Comparison of ENCODE assay signal across 8 cellular contexts in the genomic region with DNA sequence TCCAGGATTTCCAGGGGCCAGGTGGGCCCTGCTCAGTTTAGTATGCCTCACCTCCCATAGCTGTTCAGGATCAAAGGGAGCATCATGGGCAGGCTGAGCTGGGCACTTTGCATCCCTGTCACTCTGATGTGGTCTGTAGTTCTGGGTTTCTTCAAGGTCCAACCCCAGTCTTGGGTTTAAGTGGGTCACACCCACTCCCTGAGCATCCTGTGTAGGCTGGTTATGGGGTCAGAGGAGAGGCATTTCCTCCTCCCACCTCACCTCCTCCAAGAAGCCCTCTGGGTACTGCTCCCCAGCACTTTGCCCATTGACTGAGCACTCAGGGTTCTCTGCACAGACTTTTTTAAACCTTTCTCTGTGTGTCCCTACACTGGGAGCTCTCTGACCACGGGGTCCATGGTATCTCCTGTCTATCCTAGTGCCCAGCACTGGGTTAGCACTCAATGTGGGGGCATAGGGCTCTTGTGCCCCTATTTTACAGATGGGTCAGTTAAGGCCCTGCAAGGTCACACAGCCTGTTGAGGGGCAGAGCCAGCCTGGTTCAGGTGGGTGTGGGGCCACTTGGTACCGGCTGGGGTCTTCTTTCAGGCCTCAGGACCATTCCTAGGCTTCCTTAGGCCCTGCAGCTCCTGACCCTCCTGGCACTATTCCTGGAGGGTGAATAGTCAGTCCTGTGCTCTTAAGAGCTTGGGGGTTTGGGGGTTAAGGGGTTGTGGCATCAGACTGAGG. TPM values are rescaled to one million over a fixed set of nuclear protein-coding genes. Genes with fewer than 3 reads are reported as not detected.
DNase-seq lines count a peak whose midpoint lies in the region; ATAC-seq and TF ChIP-seq lines count a peak whose summit lies in the region.

No MANE protein-coding gene starts in this region.

- no peak for ATAC-seq in GM21717 (IDR thresholded peaks at IDR 0.05; ENCODE audit: unreplicated experiment)

- H3K9me3 ChIP-seq in Peyer's patch (no peaks in the 10 kb centered on the region), esophagus squamous epithelium (no peaks in the 10 kb centered on the region), skeletal muscle tissue (ENCODE audit: control insufficient read depth in 3 of 3, low read length in 3 of 3) (no peaks in the 10 kb centered on the region)

- H3K27me3 ChIP-seq in Peyer's patch (no peaks in the 10 kb centered on the region), esophagus squamous epithelium (no peaks in the 10 kb centered on the region), skeletal muscle tissue (ENCODE audit: control insufficient read depth in 3 of 3, insufficient read depth in 3 of 3, low read length in 3 of 3) (no peaks in the 10 kb centered on the region)

- peaks cover 0 to 54% (median 39%) of the 10 kb centered on the region in 4 donors for H3K4me1 ChIP-seq in Peyer's patch
- peaks cover 42 to 99% (median 46%) of the 10 kb centered on the region in 3 donors for H3K4me1 ChIP-seq in esophagus squamous epithelium
- peaks cover 94 to 99% (median 97%) of the 10 kb centered on the region in 3 donors for H3K4me1 ChIP-seq in skeletal muscle tissue (ENCODE audit: control insufficient read depth in 3 of 3, insufficient read depth in 3 of 3, low read length in 3 of 3)

- WGBS in esophagus squamous epithelium, 2 donors = 78 to 83% methylated on average over 1 to 2 of the region's 2 CpGs

- TF ChIP-seq CTCF in GM12864 (IDR thresholded peaks at IDR 0.05; ENCODE audit: low read depth, low read length, missing control alignments) (no peak), Peyer's patch (IDR thresholded peaks at IDR 0.05) (no peak), esophagus squamous epithelium (IDR thresholded peaks at IDR 0.05) (no peak)

- H3K36me3 ChIP-seq in Peyer's patch (no peaks in the 10 kb centered on the region), esophagus squamous epithelium (no peaks in the 10 kb centered on the region), skeletal muscle tissue (ENCODE audit: control insufficient read depth in 3 of 3, insufficient read depth in 3 of 3, low read length in 3 of 3) (peaks cover 0 to 4% (median 0%) of the 10 kb centered on the region in 3 donors)

- TF ChIP-seq POLR2A in Peyer's patch (IDR thresholded peaks at IDR 0.05) = no peak
- TF ChIP-seq POLR2A in esophagus squamous epithelium (IDR thresholded peaks at IDR 0.05) = no peak

- DNase-seq in GM12864 (ENCODE audit: low read depth) (no peak), Peyer's patch (no peak), esophagus squamous epithelium (lab: John Stamatoyannopoulos, UW) (no peak), NCI-H2227 (lab: John Stamatoyannopoulos, UW; ENCODE audit: unreplicated experiment) (no peak), COR-L47 (lab: John Stamatoyannopoulos, UW) (no peak), DMS 273 (lab: John Stamatoyannopoulos, UW; ENCODE audit: unreplicated experiment) (no peak)

- H3K27ac ChIP-seq in Peyer's patch (peak overlapping the region; percentile 79 to 92 (median 84)), esophagus squamous epithelium (peak overlapping the region; percentile 84 to 96 (median 90)), skeletal muscle tissue (ENCODE audit: low read depth, low read length) (peak overlapping the region; percentile 85)

- peak overlapping the region; percentile 87 to 95 (median 89) for H3K9ac ChIP-seq in skeletal muscle tissue (ENCODE audit: low read depth in 1 of 3, low read length in 3 of 3)

- peak overlapping the region; percentile 65; the same call in 1 of the 2 replicates for H3K4me3 ChIP-seq in GM12864 (ENCODE audit: low read depth, low read length)
- no peak overlapping the region for H3K4me3 ChIP-seq in Peyer's patch
- peak overlapping the region in 1 of 4 donors; percentile 76 for H3K4me3 ChIP-seq in esophagus squamous epithelium
- peak overlapping the region; percentile 68 to 76 (median 69) for H3K4me3 ChIP-seq in skeletal muscle tissue (ENCODE audit: low read length in 3 of 3)

- intact Hi-C loops in esophagus squamous epithelium (cut with DNase I) = no loop called here

RNA-seq across cellular contexts. Expression of a gene that starts 19.0 kb away (rescaled TPM):
- total RNA-seq in Peyer's patch = 10 to 100 TPM; 21.7 to 49.5 (median 30.9) TPM
- total RNA-seq in esophagus squamous epithelium = 10 to 100 TPM; 13.9 to 40.4 (median 22.9) TPM
- total RNA-seq in skeletal muscle tissue = 66.8 TPM

Comparison
In these comparisons a context has a peak if more than half of its experiments do, and no peak if none do; other contexts are left out.
1. H3K4me3 ChIP-seq: peak in GM12864 (single experiment) and skeletal muscle tissue (3 of 3); none in Peyer's patch (0 of 4).
2. Peak in every context shown above with its lines, with median percentiles within 50 percentile points of each other: H3K27ac ChIP-seq.